23 cellular contexts compared by ENCODE assay signal in the genomic region with DNA sequence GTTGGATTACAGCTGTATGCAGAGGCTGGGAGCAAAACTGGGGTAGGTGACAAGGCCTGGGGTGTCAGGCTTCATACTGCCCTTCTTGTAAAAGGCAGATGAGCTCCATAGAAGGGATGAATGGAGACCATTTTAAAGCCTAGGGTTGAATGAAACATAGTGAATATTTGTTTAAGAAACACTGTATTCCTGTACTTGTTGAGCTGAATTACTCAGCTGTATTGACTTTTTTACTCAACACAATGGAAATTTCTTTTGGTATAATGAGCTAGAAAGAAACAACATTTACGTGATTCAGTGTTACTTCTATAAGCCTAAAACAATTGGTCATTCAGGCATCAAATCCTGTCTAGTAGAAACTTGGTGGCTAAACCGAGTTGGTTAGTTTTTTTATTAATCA. TPM values are rescaled to one million over a fixed set of nuclear protein-coding genes. Genes with fewer than 3 reads are reported as not detected.
"Had no signal": no experiment of that assay in that cellular context is flagged by ENCODE, and none has a peak within 500 bp of the region (broad histone marks: within the 10 kb centered on the region; RNA-seq: fewer than 3 reads in every experiment).

No MANE protein-coding gene starts in this region.

- H3K9ac ChIP-seq: SK-N-SH had no signal

- H3K27ac ChIP-seq: esophagus muscularis mucosa, gastroesophageal sphincter, heart left ventricle, left lung, stomach, vagina had no signal

- H3K4me3 Mint-ChIP-seq: activated naive CD4-positive, alpha-beta T cell treated with anti-CD3 and anti-CD28 coated beads, Interleukin-2, amount 10 ng/mL, durations not matched to agents 7 days and 5 days; dendritic cell treated with granulocyte-macrophage colony-stimulating factor and Interleukin-4, amounts not matched to agents 40 ng/mL and 50 ng/mL, for 4 days; neural crest cell; T-cell had no signal

- H3K27me3 Mint-ChIP-seq: activated naive CD4-positive, alpha-beta T cell treated with anti-CD3 and anti-CD28 coated beads, Interleukin-2, amount 10 ng/mL, durations not matched to agents 7 days and 5 days; dendritic cell treated with granulocyte-macrophage colony-stimulating factor and Interleukin-4, amounts not matched to agents 40 ng/mL and 50 ng/mL, for 4 days; progenitor cell of endocrine pancreas; T-cell had no signal

- H3K4me1 Mint-ChIP-seq: neural crest cell had no signal

- H3K4me3 ChIP-seq: esophagus muscularis mucosa, gastroesophageal sphincter, heart left ventricle, left lung, stomach, vagina had no signal

- H3K9me3 Mint-ChIP-seq: activated naive CD4-positive, alpha-beta T cell treated with anti-CD3 and anti-CD28 coated beads, Interleukin-2, amount 10 ng/mL, durations not matched to agents 7 days and 5 days; dendritic cell treated with granulocyte-macrophage colony-stimulating factor and Interleukin-4, amounts not matched to agents 40 ng/mL and 50 ng/mL, for 4 days; neural crest cell; T-cell had no signal

- DNase-seq: activated CD4-positive, alpha-beta T cell treated with anti-CD3 and anti-CD28 coated beads, Interleukin-2, amount 50 U/mL, for 4 hours; activated naive CD4-positive, alpha-beta T cell treated with anti-CD3 and anti-CD28 coated beads, Interleukin-2, amount 10 ng/mL, durations not matched to agents 7 days and 5 days; amniotic stem cell; effector CD8-positive, alpha-beta T cell; heart left ventricle; left lung; midbrain; SK-N-SH; stimulated activated CD4-positive, alpha-beta T cell treated with anti-CD3 and anti-CD28 coated beads, Interleukin-12 subunit alpha, Interleukin-12 subunit beta, amount 100 ng/mL, for 4 hours; stimulated activated CD4-positive, alpha-beta T cell treated with anti-CD3 and anti-CD28 coated beads, Interleukin-1b, Interleukin-23, amount 100 ng/mL, for 48 hours; stimulated activated CD8-positive, alpha-beta memory T cell treated with anti-CD3 and anti-CD28 coated beads, Interleukin-4, amount 100 ng/mL, for 48 hours; stomach; T-cell; T1000; trophoblast cell had no signal

- H3K9me3 ChIP-seq: esophagus muscularis mucosa, gastroesophageal sphincter, heart left ventricle, left lung, SK-N-SH, stomach, vagina had no signal

- H3K27me3 ChIP-seq: esophagus muscularis mucosa, gastroesophageal sphincter, heart left ventricle, left lung, stomach, vagina had no signal

- H3K4me2 ChIP-seq: SK-N-SH had no signal

- FAIRE-seq: endothelial cell of umbilical vein had no signal

- ATAC-seq: gastroesophageal sphincter, heart left ventricle, left lung, T-cell had no signal

- H3K27ac Mint-ChIP-seq: activated naive CD4-positive, alpha-beta T cell treated with anti-CD3 and anti-CD28 coated beads, Interleukin-2, amount 10 ng/mL, durations not matched to agents 7 days and 5 days; dendritic cell treated with granulocyte-macrophage colony-stimulating factor and Interleukin-4, amounts not matched to agents 40 ng/mL and 50 ng/mL, for 4 days; T-cell had no signal

- H3K4me1 ChIP-seq: esophagus muscularis mucosa, gastroesophageal sphincter, heart left ventricle, left lung, vagina had no signal

RNA-seq across cellular contexts. Expression of gene DNAH10, which starts 35.9 kb away (rescaled TPM):
- total RNA-seq: gastroesophageal sphincter, lung microvascular endothelial cell, vagina had no signal
